ENCODE assay signal across 1 cellular context in the genomic region with DNA sequence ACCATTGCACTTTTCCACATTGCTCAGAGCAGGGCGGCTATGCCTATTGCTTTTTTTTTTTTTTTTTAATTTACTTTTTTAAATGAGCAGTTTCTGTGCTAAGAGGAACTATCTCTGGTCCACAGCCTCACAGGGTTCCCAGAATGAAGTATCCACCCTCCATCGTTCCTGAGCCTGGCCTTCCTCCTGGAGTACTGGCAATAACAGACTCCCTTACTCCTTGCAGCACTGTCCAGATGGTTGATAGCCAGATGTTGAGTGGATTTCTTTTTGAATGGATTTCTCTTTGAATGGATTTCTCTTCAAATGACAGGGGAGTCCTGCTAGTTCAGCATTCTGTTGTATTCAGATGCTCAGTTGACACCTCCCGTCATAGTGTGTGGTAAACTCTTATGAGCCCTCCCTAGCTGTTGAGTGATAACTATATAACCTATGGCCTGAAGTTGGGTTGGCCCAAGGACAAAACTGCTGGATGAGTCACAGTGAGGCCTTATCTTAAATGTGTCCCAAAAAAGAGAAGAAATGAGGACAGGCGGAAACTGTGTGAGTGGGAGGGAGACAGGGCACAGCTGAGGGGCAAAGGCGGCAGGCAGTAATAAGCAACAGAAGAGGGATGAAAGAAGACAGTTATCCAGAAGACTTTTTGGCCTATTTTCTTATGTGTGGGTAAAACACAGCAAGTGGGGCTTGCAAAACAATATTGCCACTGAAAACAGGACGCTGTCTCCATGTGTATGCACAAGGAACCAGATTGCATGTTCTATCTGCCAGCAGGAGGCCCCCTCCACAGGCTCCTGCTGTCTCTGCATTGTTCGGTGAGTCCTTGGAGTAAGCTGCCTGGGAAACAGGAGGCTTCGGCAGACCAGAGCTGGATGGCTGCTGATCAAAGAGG.
TF ChIP-seq lines count a peak whose summit lies in the region.

No MANE protein-coding gene starts in this region.

TF ChIP-seq in K562, 482 proteins besides CTCF, POLR2A, EP300 and RAD21 (continued from another document):
- TF ChIP-seq, protein P1, sequence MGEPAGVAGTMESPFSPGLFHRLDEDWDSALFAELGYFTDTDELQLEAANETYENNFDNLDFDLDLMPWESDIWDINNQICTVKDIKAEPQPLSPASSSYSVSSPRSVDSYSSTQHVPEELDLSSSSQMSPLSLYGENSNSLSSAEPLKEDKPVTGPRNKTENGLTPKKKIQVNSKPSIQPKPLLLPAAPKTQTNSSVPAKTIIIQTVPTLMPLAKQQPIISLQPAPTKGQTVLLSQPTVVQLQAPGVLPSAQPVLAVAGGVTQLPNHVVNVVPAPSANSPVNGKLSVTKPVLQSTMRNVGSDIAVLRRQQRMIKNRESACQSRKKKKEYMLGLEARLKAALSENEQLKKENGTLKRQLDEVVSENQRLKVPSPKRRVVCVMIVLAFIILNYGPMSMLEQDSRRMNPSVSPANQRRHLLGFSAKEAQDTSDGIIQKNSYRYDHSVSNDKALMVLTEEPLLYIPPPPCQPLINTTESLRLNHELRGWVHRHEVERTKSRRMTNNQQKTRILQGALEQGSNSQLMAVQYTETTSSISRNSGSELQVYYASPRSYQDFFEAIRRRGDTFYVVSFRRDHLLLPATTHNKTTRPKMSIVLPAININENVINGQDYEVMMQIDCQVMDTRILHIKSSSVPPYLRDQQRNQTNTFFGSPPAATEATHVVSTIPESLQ (CRISPR knock-in tag; IDR thresholded peaks at IDR 0.05), result no peak
- no peak for TF ChIP-seq ZSCAN32 (CRISPR knock-in tag; IDR thresholded peaks at IDR 0.05)
- no peak for TF ChIP-seq SREBF1 (IDR thresholded peaks at IDR 0.05; ENCODE audit: borderline replicate concordance, low read depth, low read length)
- TF ChIP-seq HDAC2 (IDR thresholded peaks at IDR 0.05), result no peak
- TF ChIP-seq, protein P2, sequence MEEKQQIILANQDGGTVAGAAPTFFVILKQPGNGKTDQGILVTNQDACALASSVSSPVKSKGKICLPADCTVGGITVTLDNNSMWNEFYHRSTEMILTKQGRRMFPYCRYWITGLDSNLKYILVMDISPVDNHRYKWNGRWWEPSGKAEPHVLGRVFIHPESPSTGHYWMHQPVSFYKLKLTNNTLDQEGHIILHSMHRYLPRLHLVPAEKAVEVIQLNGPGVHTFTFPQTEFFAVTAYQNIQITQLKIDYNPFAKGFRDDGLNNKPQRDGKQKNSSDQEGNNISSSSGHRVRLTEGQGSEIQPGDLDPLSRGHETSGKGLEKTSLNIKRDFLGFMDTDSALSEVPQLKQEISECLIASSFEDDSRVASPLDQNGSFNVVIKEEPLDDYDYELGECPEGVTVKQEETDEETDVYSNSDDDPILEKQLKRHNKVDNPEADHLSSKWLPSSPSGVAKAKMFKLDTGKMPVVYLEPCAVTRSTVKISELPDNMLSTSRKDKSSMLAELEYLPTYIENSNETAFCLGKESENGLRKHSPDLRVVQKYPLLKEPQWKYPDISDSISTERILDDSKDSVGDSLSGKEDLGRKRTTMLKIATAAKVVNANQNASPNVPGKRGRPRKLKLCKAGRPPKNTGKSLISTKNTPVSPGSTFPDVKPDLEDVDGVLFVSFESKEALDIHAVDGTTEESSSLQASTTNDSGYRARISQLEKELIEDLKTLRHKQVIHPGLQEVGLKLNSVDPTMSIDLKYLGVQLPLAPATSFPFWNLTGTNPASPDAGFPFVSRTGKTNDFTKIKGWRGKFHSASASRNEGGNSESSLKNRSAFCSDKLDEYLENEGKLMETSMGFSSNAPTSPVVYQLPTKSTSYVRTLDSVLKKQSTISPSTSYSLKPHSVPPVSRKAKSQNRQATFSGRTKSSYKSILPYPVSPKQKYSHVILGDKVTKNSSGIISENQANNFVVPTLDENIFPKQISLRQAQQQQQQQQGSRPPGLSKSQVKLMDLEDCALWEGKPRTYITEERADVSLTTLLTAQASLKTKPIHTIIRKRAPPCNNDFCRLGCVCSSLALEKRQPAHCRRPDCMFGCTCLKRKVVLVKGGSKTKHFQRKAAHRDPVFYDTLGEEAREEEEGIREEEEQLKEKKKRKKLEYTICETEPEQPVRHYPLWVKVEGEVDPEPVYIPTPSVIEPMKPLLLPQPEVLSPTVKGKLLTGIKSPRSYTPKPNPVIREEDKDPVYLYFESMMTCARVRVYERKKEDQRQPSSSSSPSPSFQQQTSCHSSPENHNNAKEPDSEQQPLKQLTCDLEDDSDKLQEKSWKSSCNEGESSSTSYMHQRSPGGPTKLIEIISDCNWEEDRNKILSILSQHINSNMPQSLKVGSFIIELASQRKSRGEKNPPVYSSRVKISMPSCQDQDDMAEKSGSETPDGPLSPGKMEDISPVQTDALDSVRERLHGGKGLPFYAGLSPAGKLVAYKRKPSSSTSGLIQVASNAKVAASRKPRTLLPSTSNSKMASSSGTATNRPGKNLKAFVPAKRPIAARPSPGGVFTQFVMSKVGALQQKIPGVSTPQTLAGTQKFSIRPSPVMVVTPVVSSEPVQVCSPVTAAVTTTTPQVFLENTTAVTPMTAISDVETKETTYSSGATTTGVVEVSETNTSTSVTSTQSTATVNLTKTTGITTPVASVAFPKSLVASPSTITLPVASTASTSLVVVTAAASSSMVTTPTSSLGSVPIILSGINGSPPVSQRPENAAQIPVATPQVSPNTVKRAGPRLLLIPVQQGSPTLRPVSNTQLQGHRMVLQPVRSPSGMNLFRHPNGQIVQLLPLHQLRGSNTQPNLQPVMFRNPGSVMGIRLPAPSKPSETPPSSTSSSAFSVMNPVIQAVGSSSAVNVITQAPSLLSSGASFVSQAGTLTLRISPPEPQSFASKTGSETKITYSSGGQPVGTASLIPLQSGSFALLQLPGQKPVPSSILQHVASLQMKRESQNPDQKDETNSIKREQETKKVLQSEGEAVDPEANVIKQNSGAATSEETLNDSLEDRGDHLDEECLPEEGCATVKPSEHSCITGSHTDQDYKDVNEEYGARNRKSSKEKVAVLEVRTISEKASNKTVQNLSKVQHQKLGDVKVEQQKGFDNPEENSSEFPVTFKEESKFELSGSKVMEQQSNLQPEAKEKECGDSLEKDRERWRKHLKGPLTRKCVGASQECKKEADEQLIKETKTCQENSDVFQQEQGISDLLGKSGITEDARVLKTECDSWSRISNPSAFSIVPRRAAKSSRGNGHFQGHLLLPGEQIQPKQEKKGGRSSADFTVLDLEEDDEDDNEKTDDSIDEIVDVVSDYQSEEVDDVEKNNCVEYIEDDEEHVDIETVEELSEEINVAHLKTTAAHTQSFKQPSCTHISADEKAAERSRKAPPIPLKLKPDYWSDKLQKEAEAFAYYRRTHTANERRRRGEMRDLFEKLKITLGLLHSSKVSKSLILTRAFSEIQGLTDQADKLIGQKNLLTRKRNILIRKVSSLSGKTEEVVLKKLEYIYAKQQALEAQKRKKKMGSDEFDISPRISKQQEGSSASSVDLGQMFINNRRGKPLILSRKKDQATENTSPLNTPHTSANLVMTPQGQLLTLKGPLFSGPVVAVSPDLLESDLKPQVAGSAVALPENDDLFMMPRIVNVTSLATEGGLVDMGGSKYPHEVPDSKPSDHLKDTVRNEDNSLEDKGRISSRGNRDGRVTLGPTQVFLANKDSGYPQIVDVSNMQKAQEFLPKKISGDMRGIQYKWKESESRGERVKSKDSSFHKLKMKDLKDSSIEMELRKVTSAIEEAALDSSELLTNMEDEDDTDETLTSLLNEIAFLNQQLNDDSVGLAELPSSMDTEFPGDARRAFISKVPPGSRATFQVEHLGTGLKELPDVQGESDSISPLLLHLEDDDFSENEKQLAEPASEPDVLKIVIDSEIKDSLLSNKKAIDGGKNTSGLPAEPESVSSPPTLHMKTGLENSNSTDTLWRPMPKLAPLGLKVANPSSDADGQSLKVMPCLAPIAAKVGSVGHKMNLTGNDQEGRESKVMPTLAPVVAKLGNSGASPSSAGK (IDR thresholded peaks at IDR 0.05), result peak; percentile 24; the same call in 1 of the 2 replicates
- TF ChIP-seq FUS (optimal IDR thresholded peaks at IDR 0.05; ENCODE audit: low read depth, low read length), result no peak
- no peak for TF ChIP-seq ZFX (CRISPR knock-in tag; IDR thresholded peaks at IDR 0.05)
- TF ChIP-seq RFX5 (IDR thresholded peaks at IDR 0.05; ENCODE audit: low read depth, low read length), result no peak
